In the genomic region with DNA sequence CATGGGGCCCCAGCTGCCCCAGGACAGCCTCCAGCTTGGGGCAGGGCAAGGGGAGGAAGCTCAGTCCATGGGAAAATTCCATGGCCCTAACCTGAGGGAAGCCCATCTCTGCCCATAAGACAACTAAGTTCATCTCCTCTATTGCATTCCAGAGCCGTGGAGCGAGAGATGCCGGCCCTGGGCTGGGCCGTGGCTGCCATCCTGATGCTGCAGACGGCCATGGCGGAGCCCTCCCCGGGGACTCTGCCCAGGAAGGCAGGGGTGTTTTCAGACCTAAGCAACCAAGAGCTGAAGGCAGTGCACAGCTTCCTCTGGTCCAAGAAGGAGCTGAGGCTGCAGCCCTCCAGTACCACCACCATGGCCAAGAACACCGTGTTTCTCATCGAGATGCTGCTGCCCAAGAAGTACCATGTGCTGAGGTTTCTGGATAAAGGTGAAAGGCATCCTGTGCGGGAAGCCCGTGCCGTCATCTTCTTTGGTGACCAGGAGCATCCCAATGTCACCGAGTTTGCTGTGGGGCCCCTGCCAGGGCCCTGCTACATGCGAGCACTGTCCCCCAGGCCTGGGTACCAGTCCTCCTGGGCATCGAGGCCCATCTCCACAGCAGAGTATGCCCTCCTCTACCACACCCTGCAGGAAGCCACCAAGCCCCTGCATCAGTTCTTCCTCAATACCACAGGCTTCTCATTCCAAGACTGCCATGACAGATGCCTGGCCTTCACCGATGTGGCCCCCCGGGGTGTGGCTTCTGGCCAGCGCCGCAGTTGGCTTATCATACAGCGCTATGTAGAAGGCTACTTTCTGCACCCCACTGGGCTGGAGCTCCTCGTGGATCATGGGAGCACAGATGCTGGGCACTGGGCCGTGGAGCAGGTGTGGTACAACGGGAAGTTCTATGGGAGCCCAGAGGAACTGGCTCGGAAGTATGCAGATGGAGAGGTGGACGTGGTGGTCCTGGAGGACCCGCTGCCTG, we compare ENCODE assay signal across 25 cellular contexts. TPM values are rescaled to one million over a fixed set of nuclear protein-coding genes. Genes with fewer than 3 reads are reported as not detected.
A peak's percentile ranks its signal among the peaks of the same experiment; 100 is the strongest.
DNase-seq lines count a peak whose midpoint lies in the region; ATAC-seq and TF ChIP-seq lines count a peak whose summit lies in the region.
"Had no signal": no experiment of that assay in that cellular context is flagged by ENCODE, and none has a peak within 500 bp of the region (broad histone marks: within the 10 kb centered on the region; RNA-seq: fewer than 3 reads in every experiment).

No MANE protein-coding gene starts in this region.

- H3K27me3 Mint-ChIP-seq in activated CD8-positive, alpha-beta memory T cell treated with anti-CD3 and anti-CD28 coated beads, Interleukin-2, amount 10 ng/mL, durations not matched to agents 7 days and 5 days, result peaks cover 15% of the 10 kb centered on the region
- H3K27me3 Mint-ChIP-seq in endodermal cell (ENCODE audit: insufficient read depth), result no peaks in the 10 kb centered on the region
- peaks cover 22% of the 10 kb centered on the region for H3K27me3 Mint-ChIP-seq in nephron progenitor cell (ENCODE audit: low read depth, poor library complexity)

- H3K9ac ChIP-seq in endodermal cell (ENCODE audit: extremely low read depth, low read length, poor library complexity, severe bottlenecking), result no peak overlapping the region

- CTCF ChIA-PET in activated CD8-positive, alpha-beta memory T cell treated with anti-CD3 and anti-CD28 coated beads, Interleukin-2, amount 10 ng/mL, durations not matched to agents 7 days and 5 days (lab: Charles Lee), result no interaction called here

- H3K4me1 ChIP-seq in endodermal cell (ENCODE audit: control insufficient read depth, insufficient read depth, low read length), result no peaks in the 10 kb centered on the region

- H3K9me3 ChIP-seq in endodermal cell (ENCODE audit: control insufficient read depth, low read length), result no peaks in the 10 kb centered on the region

- H3K4me3 Mint-ChIP-seq in activated CD8-positive, alpha-beta memory T cell treated with anti-CD3 and anti-CD28 coated beads, Interleukin-2, amount 10 ng/mL, durations not matched to agents 7 days and 5 days, result no peak overlapping the region
- no peak overlapping the region for H3K4me3 Mint-ChIP-seq in endodermal cell
- no peak overlapping the region for H3K4me3 Mint-ChIP-seq in nephron progenitor cell
- H3K4me3 Mint-ChIP-seq: CD8-positive, alpha-beta T cell had no signal

- TF ChIP-seq CTCF in endodermal cell (conservative IDR thresholded peaks at IDR 0.05) (no peak), nephron progenitor cell (IDR thresholded peaks at IDR 0.05) (no peak)

- H3K9me3 Mint-ChIP-seq in activated CD8-positive, alpha-beta memory T cell treated with anti-CD3 and anti-CD28 coated beads, Interleukin-2, amount 10 ng/mL, durations not matched to agents 7 days and 5 days (ENCODE audit: low read depth), result no peaks in the 10 kb centered on the region
- H3K9me3 Mint-ChIP-seq in endodermal cell (no peaks in the 10 kb centered on the region), nephron progenitor cell (no peaks in the 10 kb centered on the region)
- H3K9me3 Mint-ChIP-seq: CD8-positive, alpha-beta T cell had no signal

- peaks cover 3% of the 10 kb centered on the region for H3K4me1 Mint-ChIP-seq in activated CD8-positive, alpha-beta memory T cell treated with anti-CD3 and anti-CD28 coated beads, Interleukin-2, amount 10 ng/mL, durations not matched to agents 7 days and 5 days
- H3K4me1 Mint-ChIP-seq in endodermal cell, result peaks cover 2% of the 10 kb centered on the region
- peaks cover 32% of the 10 kb centered on the region for H3K4me1 Mint-ChIP-seq in nephron progenitor cell

- H3K36me3 Mint-ChIP-seq in activated CD8-positive, alpha-beta memory T cell treated with anti-CD3 and anti-CD28 coated beads, Interleukin-2, amount 10 ng/mL, durations not matched to agents 7 days and 5 days, result no peaks in the 10 kb centered on the region
- no peaks in the 10 kb centered on the region for H3K36me3 Mint-ChIP-seq in endodermal cell (ENCODE audit: low read depth)
- no peaks in the 10 kb centered on the region for H3K36me3 Mint-ChIP-seq in nephron progenitor cell (ENCODE audit: low read depth)
- H3K36me3 Mint-ChIP-seq: CD8-positive, alpha-beta T cell had no signal

- 88 to 89% methylated on average over 11 to 26 of the region's 26 CpGs for WGBS in endodermal cell (ENCODE audit: insufficient coverage in 1 of 2, insufficient read length in 1 of 2), 2 experiments

- no peaks in the 10 kb centered on the region for H3K36me3 ChIP-seq in endodermal cell (ENCODE audit: control insufficient read depth, insufficient read depth, low read length)

- DNase-seq in activated CD8-positive, alpha-beta memory T cell treated with anti-CD3 and anti-CD28 coated beads, Interleukin-2, amount 10 ng/mL, durations not matched to agents 7 days and 5 days, result peak; percentile 27
- DNase-seq in activated CD8-positive, alpha-beta memory T cell treated with anti-CD3 and anti-CD28 coated beads, Interleukin-2, amount 50 U/mL, for 4 hours, result no peak
- DNase-seq in endodermal cell, result peak; percentile 42
- DNase-seq in nephron progenitor cell, result no peak
- peak; percentile 37 for DNase-seq in ureter (ENCODE audit: low spot score)
- DNase-seq in GM19238 (ENCODE audit: insufficient read length, low spot score), result no peak
- no peak for DNase-seq in activated T-cell treated with anti-CD3 and anti-CD28 coated beads for 4 hours
- no peak for DNase-seq in NCI-H748 treated with DMSO at 0.1 percent for 48 hours (lab: John Stamatoyannopoulos, UW)
- DNase-seq: AML-193, C1 segment of cervical spinal cord, DND-41, KG1, NCI-H1092 treated with DMSO at 0.1 percent for 48 hours, NCI-H1436 treated with DMSO at 0.1 percent for 48 hours, NCI-H1930, SIG-M5 had no signal

- no peaks in the 10 kb centered on the region for H3K27me3 ChIP-seq in endodermal cell (ENCODE audit: control insufficient read depth, insufficient read depth, low read length, poor library complexity, severe bottlenecking)

- H3K4me3 ChIP-seq in endodermal cell (ENCODE audit: low read length), result no peak overlapping the region
- H3K4me3 ChIP-seq: GM12878 had no signal

- no peak overlapping the region for H3K27ac Mint-ChIP-seq in activated CD8-positive, alpha-beta memory T cell treated with anti-CD3 and anti-CD28 coated beads, Interleukin-2, amount 10 ng/mL, durations not matched to agents 7 days and 5 days
- H3K27ac Mint-ChIP-seq in endodermal cell (no peak overlapping the region), nephron progenitor cell (peak overlapping the region; percentile 48)
- H3K27ac Mint-ChIP-seq: CD8-positive, alpha-beta T cell had no signal

- no peak overlapping the region for H3K27ac ChIP-seq in endodermal cell (ENCODE audit: low read depth, low read length)
- H3K27ac ChIP-seq: HL-60, RWPE1 had no signal

- no peak for ATAC-seq in activated CD8-positive, alpha-beta memory T cell treated with anti-CD3 and anti-CD28 coated beads, Interleukin-2, amount 10 ng/mL, durations not matched to agents 7 days and 5 days
- ATAC-seq: CD8-positive, alpha-beta T cell; GM12878 had no signal

RNA-seq across cellular contexts. Expression of gene AOC1, which starts 4.3 kb away (rescaled TPM):
- total RNA-seq in activated CD8-positive, alpha-beta memory T cell treated with anti-CD3 and anti-CD28 coated beads, Interleukin-2, amount 10 ng/mL, durations not matched to agents 7 days and 5 days, result not detected
- not detected for total RNA-seq in endodermal cell
- not detected for polyA plus RNA-seq in endodermal cell (2013, experiment 1 of 2)
- not detected for polyA plus RNA-seq in endodermal cell (2013, experiment 2 of 2)
- total RNA-seq in ureter, result 1.5 TPM
- total RNA-seq: A172; CD8-positive, alpha-beta T cell; GM12878; HT1080; NCI-H460 had no signal
- polyA plus RNA-seq: AG04450 had no signal

RNA-seq across cellular contexts. Expression of gene TMEM176A, which starts 56.0 kb away (rescaled TPM):
- total RNA-seq in activated CD8-positive, alpha-beta memory T cell treated with anti-CD3 and anti-CD28 coated beads, Interleukin-2, amount 10 ng/mL, durations not matched to agents 7 days and 5 days, result not detected
- total RNA-seq in endodermal cell (not detected), ureter (30.7 TPM)
- 9.8 TPM for polyA plus RNA-seq in endodermal cell (2013, experiment 1 of 2)
- 7.0 TPM for polyA plus RNA-seq in endodermal cell (2013, experiment 2 of 2)
- total RNA-seq: A172, GM12878, H4, HT1080 had no signal
- polyA plus RNA-seq: GM12878 had no signal

RNA-seq across cellular contexts. Expression of gene TMEM176B, which starts 56.4 kb away (rescaled TPM):
- total RNA-seq in activated CD8-positive, alpha-beta memory T cell treated with anti-CD3 and anti-CD28 coated beads, Interleukin-2, amount 10 ng/mL, durations not matched to agents 7 days and 5 days, result not detected
- total RNA-seq in endodermal cell (under 1 TPM; 0.31 to 0.35 TPM), ureter (32.7 TPM)
- 5.0 TPM for polyA plus RNA-seq in endodermal cell (2013, experiment 1 of 2)
- 3.0 TPM for polyA plus RNA-seq in endodermal cell (2013, experiment 2 of 2)
- total RNA-seq: A172; CD8-positive, alpha-beta T cell; HT1080; NCI-H460 had no signal

Comparison
In these comparisons a context has a peak if more than half of its experiments do, and no peak if none do; other contexts are left out.
1. DNase-seq: peak in activated CD8-positive, alpha-beta memory T cell treated with anti-CD3 and anti-CD28 coated beads, Interleukin-2, amount 10 ng/mL, durations not matched to agents 7 days and 5 days (single experiment), endodermal cell (single experiment) and ureter (single experiment); none in activated CD8-positive, alpha-beta memory T cell treated with anti-CD3 and anti-CD28 coated beads, Interleukin-2, amount 50 U/mL, for 4 hours (single experiment), nephron progenitor cell (single experiment), GM19238 (single experiment), activated T-cell treated with anti-CD3 and anti-CD28 coated beads for 4 hours (single experiment) and NCI-H748 treated with DMSO at 0.1 percent for 48 hours (single experiment).
2. RNA of gene TMEM176A, which starts 56.0 kb away (total RNA-seq): 30.7 TPM in ureter (single experiment); not detected in endodermal cell and not detected in activated CD8-positive, alpha-beta memory T cell treated with anti-CD3 and anti-CD28 coated beads, Interleukin-2, amount 10 ng/mL, durations not matched to agents 7 days and 5 days; every median in the first group is over 10 times any median in the second.
3. RNA of gene TMEM176B, which starts 56.4 kb away (total RNA-seq): 32.7 TPM in ureter (single experiment); 0.31 to 0.35 TPM in endodermal cell and not detected in activated CD8-positive, alpha-beta memory T cell treated with anti-CD3 and anti-CD28 coated beads, Interleukin-2, amount 10 ng/mL, durations not matched to agents 7 days and 5 days; every median in the first group is over 10 times any median in the second.